Comparison of ENCODE assay signal across 8 cellular contexts in the genomic region with DNA sequence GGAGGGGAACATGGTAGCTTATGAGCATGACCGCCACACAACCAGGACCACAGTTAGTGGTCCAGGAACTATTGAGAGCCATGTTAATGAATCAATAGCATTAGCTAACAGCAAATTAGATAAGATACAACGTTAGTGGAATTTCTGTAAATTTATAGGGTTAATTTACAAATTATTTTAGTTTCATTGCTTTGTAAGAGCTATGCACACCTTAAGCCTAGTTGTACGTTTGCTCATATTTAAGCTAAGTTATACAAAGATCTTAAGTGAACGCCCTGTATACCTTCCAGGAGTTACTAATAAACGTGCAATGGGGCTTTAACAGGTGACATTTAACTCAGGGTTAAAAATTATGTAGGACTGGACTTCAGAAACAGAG. TPM values are rescaled to one million over a fixed set of nuclear protein-coding genes. Genes with fewer than 3 reads are reported as not detected.
A peak's percentile ranks its signal among the peaks of the same experiment; 100 is the strongest.
DNase-seq lines count a peak whose midpoint lies in the region; ATAC-seq and TF ChIP-seq lines count a peak whose summit lies in the region.

No MANE protein-coding gene starts in this region.

- POLR2A ChIA-PET in CD8-positive, alpha-beta T cell (lab: Charles Lee) = interaction anchor here (1.2 to 3.1 kb wide), 4 partner anchors 9 to 61 kb away, joined by 4 to 19 read pairs (median 6); partner anchors contain the start of gene SRM

- peaks cover 17% of the 10 kb centered on the region for H3K4me1 Mint-ChIP-seq in CD8-positive, alpha-beta T cell (ENCODE audit: low read depth)

- H3K4me3 Mint-ChIP-seq in CD8-positive, alpha-beta T cell = peak overlapping the region; percentile 87

- H3K36me3 Mint-ChIP-seq in CD8-positive, alpha-beta T cell = peaks cover 16% of the 10 kb centered on the region

- no peaks in the 10 kb centered on the region for H3K9me3 ChIP-seq in CD8-positive, alpha-beta T cell (ENCODE audit: low read length)
- H3K9me3 ChIP-seq in endocrine pancreas (ENCODE audit: control insufficient read depth, low read length) = no peaks in the 10 kb centered on the region
- no peaks in the 10 kb centered on the region for H3K9me3 ChIP-seq in neutrophil

- peaks cover 12% of the 10 kb centered on the region for H3K4me1 ChIP-seq in CD8-positive, alpha-beta T cell (ENCODE audit: insufficient read depth, low read length)
- H3K4me1 ChIP-seq in endocrine pancreas (ENCODE audit: control insufficient read depth, insufficient read depth, low read length) (peaks cover 11% of the 10 kb centered on the region), neutrophil (ENCODE audit: control insufficient read depth in 1 of 2, insufficient read depth in 1 of 2, low read depth in 1 of 2, low read length in 1 of 2) (peaks cover 13 to 15% of the 10 kb centered on the region in 2 experiments)

- H3K27ac Mint-ChIP-seq in CD8-positive, alpha-beta T cell = peak overlapping the region; percentile 96

- CTCF ChIA-PET in CD8-positive, alpha-beta T cell (lab: Charles Lee) = interaction anchor here (0.5 to 5.9 kb wide), 6 partner anchors 9 to 410 kb away, joined by 3 to 47 read pairs (median 4); no protein-coding TSS in a partner anchor

- H3K27me3 Mint-ChIP-seq in CD8-positive, alpha-beta T cell (ENCODE audit: low read depth) = no peaks in the 10 kb centered on the region

- no peak for ATAC-seq in CD8-positive, alpha-beta T cell
- ATAC-seq in GM18867 (IDR thresholded peaks at IDR 0.05; ENCODE audit: unreplicated experiment) = no peak
- no peak for ATAC-seq in HG03520 (IDR thresholded peaks at IDR 0.05; ENCODE audit: unreplicated experiment)

- TF ChIP-seq POLR2A in NB4 (IDR thresholded peaks at IDR 0.05; ENCODE audit: extremely low read depth, insufficient read length) = no peak

- H3K36me3 ChIP-seq in CD8-positive, alpha-beta T cell (ENCODE audit: insufficient read depth, low read length) = peaks cover 17% of the 10 kb centered on the region
- H3K36me3 ChIP-seq in endocrine pancreas (ENCODE audit: control insufficient read depth, insufficient read depth, low read length) (no peaks in the 10 kb centered on the region), neutrophil (peaks cover 29% of the 10 kb centered on the region)

- intact Hi-C loops in CD8-positive, alpha-beta T cell (cut with DNase I, micrococcal nuclease) = loop anchor here (1.0 to 10.0 kb wide), 7 partner anchors 39 to 627 kb away; partner anchors contain the start of genes DFFA (in 2 of the 2), PEX14 (in 2 of the 2), SRM (in 2 of the 2) and TARDBP (in 2 of the 2)

- peak overlapping the region; percentile 98 for H3K9ac ChIP-seq in endocrine pancreas (ENCODE audit: control insufficient read depth, insufficient read depth, low read length)

- H3K4me3 ChIP-seq in CD8-positive, alpha-beta T cell (ENCODE audit: low read depth, low read length) = peak overlapping the region; percentile 86
- peak overlapping the region; percentile 98 for H3K4me3 ChIP-seq in NB4 (ENCODE audit: low read depth, low read length)
- H3K4me3 ChIP-seq in endocrine pancreas (ENCODE audit: control insufficient read depth, insufficient read depth, low read length) = peak overlapping the region; percentile 95
- peak overlapping the region; percentile 97 to 98 for H3K4me3 ChIP-seq in neutrophil (ENCODE audit: low read depth in 1 of 2, low read length in 1 of 2)

- no peak for TF ChIP-seq CTCF in CD8-positive, alpha-beta T cell (IDR thresholded peaks at IDR 0.05)
- no peak for TF ChIP-seq CTCF in NB4 (IDR thresholded peaks at IDR 0.05; ENCODE audit: low read depth, low read length)
- no peak for TF ChIP-seq CTCF in neutrophil (IDR thresholded peaks at IDR 0.05)

- H3K27me3 ChIP-seq in CD8-positive, alpha-beta T cell (ENCODE audit: insufficient read depth, low read length) = no peaks in the 10 kb centered on the region
- no peaks in the 10 kb centered on the region for H3K27me3 ChIP-seq in endocrine pancreas (ENCODE audit: control insufficient read depth, insufficient read depth, low read length)
- H3K27me3 ChIP-seq in neutrophil = no peaks in the 10 kb centered on the region

- peak overlapping the region; percentile 84 for H3K27ac ChIP-seq in CD8-positive, alpha-beta T cell (ENCODE audit: low read depth, low read length)
- peak overlapping the region; percentile 65 for H3K27ac ChIP-seq in neutrophil

- no peaks in the 10 kb centered on the region for H3K9me3 Mint-ChIP-seq in CD8-positive, alpha-beta T cell

- DNase-seq in CD8-positive, alpha-beta T cell = no peak
- DNase-seq in NB4 (ENCODE audit: low read depth) = no peak
- no peak for DNase-seq in glomerular visceral epithelial cell (ENCODE audit: extremely low spot score)
- DNase-seq in iPS-NIHi11 (ENCODE audit: low spot score) = no peak

RNA-seq across cellular contexts. Expression of gene EXOSC10, which starts 0.7 kb away (rescaled TPM):
- 10 to 100 TPM; 95.0 to 98.1 TPM for total RNA-seq in CD8-positive, alpha-beta T cell

RNA-seq across cellular contexts. Expression of gene SRM, which starts 39.1 kb away (rescaled TPM):
- total RNA-seq in CD8-positive, alpha-beta T cell = 10 to 100 TPM; 31.4 to 40.6 TPM

RNA-seq across cellular contexts. Expression of gene MASP2, which starts 51.9 kb away (rescaled TPM):
- total RNA-seq in CD8-positive, alpha-beta T cell = under 1 TPM; 0.19 to 0.22 TPM
